21 cellular contexts compared by ENCODE assay signal in the genomic region with DNA sequence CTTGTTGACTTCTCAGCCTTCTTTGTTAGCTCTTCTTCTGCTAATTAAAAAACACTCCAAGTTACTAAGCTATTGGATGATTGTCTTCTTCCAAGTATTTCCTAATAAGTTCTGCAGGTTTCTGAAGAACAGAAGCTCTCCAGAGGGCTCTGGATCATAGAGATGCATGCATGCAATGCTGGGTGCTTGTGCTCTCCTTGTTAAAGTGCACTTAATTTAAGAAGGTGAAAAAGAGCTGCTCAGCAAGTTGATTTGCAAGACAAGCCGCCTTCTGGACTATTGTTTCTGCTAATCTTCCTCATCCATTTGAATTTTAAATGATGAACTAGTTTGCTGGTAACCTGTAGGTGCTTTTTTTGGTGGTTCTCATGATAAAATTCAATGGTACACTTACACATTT. TPM values are rescaled to one million over a fixed set of nuclear protein-coding genes. Genes with fewer than 3 reads are reported as not detected.
DNase-seq lines count a peak whose midpoint lies in the region; ATAC-seq, FAIRE-seq and TF ChIP-seq lines count a peak whose summit lies in the region.
"Had no signal": no experiment of that assay in that cellular context is flagged by ENCODE, and none has a peak within 500 bp of the region (broad histone marks: within the 10 kb centered on the region; RNA-seq: fewer than 3 reads in every experiment).

No MANE protein-coding gene starts in this region.

- intact Hi-C loops in aorta (cut with DNase I), result no loop called here

- peaks cover 4% of the 10 kb centered on the region for H3K79me1 ChIP-seq in H9 (ENCODE audit: insufficient read depth, low read depth, low read length, poor library complexity, severe bottlenecking)
- H3K79me1 ChIP-seq in H1 (ENCODE audit: low read depth, low read length), result 0 out of 2 replicates have a peak, but pooled peaks cover 2% of the 10 kb centered on the region

- no peak overlapping the region for H3T11ph ChIP-seq in H9 (ENCODE audit: low read length)

- no peaks in the 10 kb centered on the region for H3K9me2 ChIP-seq in Karpas-422 (replicated peaks; ENCODE audit: insufficient read depth, low read length)

- H2BK5ac ChIP-seq in H9 (ENCODE audit: insufficient read length, low read length) (no peak overlapping the region), H1 (ENCODE audit: low read depth, low read length) (no peak overlapping the region)

- H2BK15ac ChIP-seq in H9 (ENCODE audit: low read depth, low read length) (no peak overlapping the region), H1 (ENCODE audit: low read length) (no peak overlapping the region)

- no peak overlapping the region for H3K27ac ChIP-seq in H9 (ENCODE audit: insufficient read length, low read depth, low read length)
- H3K27ac ChIP-seq in Karpas-422 (ENCODE audit: low read length), result 0 out of 2 replicates have a peak overlapping the region, but pooled peaks have one; percentile 4
- no peak overlapping the region for H3K27ac ChIP-seq in H1 (ENCODE audit: low read depth, low read length)
- H3K27ac ChIP-seq in aorta (ENCODE audit: low read depth in 1 of 2, low read length in 2 of 2), result no peak overlapping the region

- H3K27ac Mint-ChIP-seq in H9, result peak overlapping the region; percentile 59 to 98 (median 87); a peak in 5 of 7 replicates
- H3K27ac Mint-ChIP-seq: B cell; CD4-positive, alpha-beta T cell had no signal

- TF ChIP-seq RAD21 in H1 (IDR thresholded peaks at IDR 0.05 in 1 of 2, conservative IDR thresholded peaks at IDR 0.05 in 1 of 2; ENCODE audit: low read depth in 2 of 2, low read length in 2 of 2), result no peak

- peak overlapping the region; percentile 6 to 59; a peak in 3 of 5 replicates for H3K4me3 Mint-ChIP-seq in H9
- H3K4me3 Mint-ChIP-seq: B cell; CD4-positive, alpha-beta T cell had no signal

- H3K36me3 ChIP-seq in Karpas-422 (ENCODE audit: insufficient read depth, low read length) (peaks cover 25% of the 10 kb centered on the region; the same call in 1 of the 2 replicates), H1 (ENCODE audit: control insufficient read depth in 2 of 4, insufficient read depth in 4 of 4, low read length in 3 of 4) (peaks cover 0 to 19% (median 4%) of the 10 kb centered on the region in 4 experiments; a peak in 2 of 8 replicates), aorta (ENCODE audit: control insufficient read depth in 1 of 2, insufficient read depth in 2 of 2, low read length in 1 of 2) (no peaks in the 10 kb centered on the region)

- CTCF ChIA-PET in H1 (lab: Charles Lee; ENCODE audit: partially characterized antibody), result interaction anchor here (0.6 to 2.0 kb wide), 12 partner anchors 8 to 1203 kb away, joined by 3 to 4 read pairs (median 3); no protein-coding TSS in a partner anchor

- H2AFZ ChIP-seq in H9 (ENCODE audit: low read length) (no peak overlapping the region), Karpas-422 (ENCODE audit: low read length) (no peak overlapping the region), H1 (ENCODE audit: low read length) (no peak overlapping the region)

- POLR2A ChIA-PET in H1 (lab: Charles Lee; ENCODE audit: partially characterized antibody), result interaction anchor here (0.9 to 2.1 kb wide), 3 partner anchors 12 to 44 kb away, joined by 3 to 7 read pairs (median 4); a partner anchor contains a TSS

- H3K4me3 ChIP-seq in Karpas-422 (ENCODE audit: low read length) (no peak overlapping the region), H1 (ENCODE audit: extremely low read depth in 1 of 4, insufficient read depth in 2 of 4, low read depth in 3 of 4, low read length in 4 of 4) (peak overlapping the region in 1 of 4 experiments; percentile 33; a peak in 1 of 8 replicates), aorta (ENCODE audit: low read length in 2 of 2) (no peak overlapping the region)

- no peaks in the 10 kb centered on the region for H4K20me1 ChIP-seq in H9 (ENCODE audit: control insufficient read depth, insufficient read depth, insufficient read length)
- no peaks in the 10 kb centered on the region for H4K20me1 ChIP-seq in Karpas-422 (ENCODE audit: insufficient read depth, low read depth, low read length)
- no peaks in the 10 kb centered on the region for H4K20me1 ChIP-seq in H1 (replicated peaks in 1 of 2; ENCODE audit: control insufficient read depth in 1 of 2, insufficient read depth in 2 of 2, low read length in 2 of 2)

- TF ChIP-seq POLR2A in H1 (IDR thresholded peaks at IDR 0.05; ENCODE audit: control extremely low read depth in 1 of 2, low read depth in 2 of 2, low read length in 2 of 2), result no peak

- TF ChIP-seq EP300 in H1 (IDR thresholded peaks at IDR 0.05; ENCODE audit: borderline replicate concordance in 1 of 2, low read depth in 2 of 2, low read length in 2 of 2), result no peak

- H2BK12ac ChIP-seq in H9 (ENCODE audit: insufficient read length, low read depth, low read length) (no peak overlapping the region), H1 (ENCODE audit: low read depth, low read length) (no peak overlapping the region)

- DNase-seq in H9, result no peak
- DNase-seq in Karpas-422, result no peak
- no peak for DNase-seq in H1 (ENCODE audit: low read depth in 1 of 2, low spot score in 2 of 2)
- peak; percentile 11 for DNase-seq in iPS-NIHi11 (ENCODE audit: low spot score)
- DNase-seq in aorta, result no peak
- no peak for DNase-seq in epidermal melanocyte (ENCODE audit: insufficient read length, low spot score)
- DNase-seq: C1 segment of cervical spinal cord; Calu3; CD4-positive, alpha-beta T cell; DMS153; DMS79 treated with DMSO at 0.1 percent for 48 hours; EL; GOT3 had no signal

- H3K4me2 ChIP-seq in H9 (ENCODE audit: insufficient read depth, insufficient read length, low read length) (peak overlapping the region; percentile 33), Karpas-422 (ENCODE audit: low read depth, low read length, poor library complexity, severe bottlenecking) (peak overlapping the region; percentile 20), H1 (ENCODE audit: insufficient read depth in 1 of 2, low read depth in 2 of 2, low read length in 2 of 2) (peak overlapping the region; percentile 26 to 33; a peak in 2 of 4 replicates)

- H4K5ac ChIP-seq in H9 (ENCODE audit: insufficient read length, low read depth, low read length), result no peak overlapping the region
- peak overlapping the region; percentile 69 for H4K5ac ChIP-seq in H1 (ENCODE audit: insufficient read length, low read depth, low read length)

- no peak overlapping the region for H4K8ac ChIP-seq in H9 (replicated peaks; ENCODE audit: insufficient read length, low read depth, low read length)
- no peak overlapping the region for H4K8ac ChIP-seq in H1 (ENCODE audit: extremely low read depth, insufficient read depth, low read length)

- H3K56ac ChIP-seq in H9 (ENCODE audit: insufficient read length, low read depth, low read length), result no peak overlapping the region
- no peak overlapping the region for H3K56ac ChIP-seq in H1 (replicated peaks; ENCODE audit: insufficient read length, low read depth, low read length)

- no peak overlapping the region for H2AK5ac ChIP-seq in H9 (ENCODE audit: insufficient read length, low read length)
- no peak overlapping the region for H2AK5ac ChIP-seq in H1 (ENCODE audit: low read depth, low read length)

- H3K23ac ChIP-seq in H9 (ENCODE audit: insufficient read length, low read depth, low read length) (no peak overlapping the region), H1 (ENCODE audit: insufficient read length) (no peak overlapping the region)

- no peaks in the 10 kb centered on the region for H3K27me3 Mint-ChIP-seq in H9 (ENCODE audit: low read depth)
- H3K27me3 Mint-ChIP-seq: B cell; CD4-positive, alpha-beta T cell had no signal

- no peak for ATAC-seq in GM18517 (IDR thresholded peaks at IDR 0.05; ENCODE audit: unreplicated experiment)
- ATAC-seq in aorta (ENCODE audit: low FRiP score), result no peak
- no peak for ATAC-seq in HG03342 (IDR thresholded peaks at IDR 0.05; ENCODE audit: unreplicated experiment)
- ATAC-seq: HCT116, HepG2 had no signal

- H3K79me2 ChIP-seq in H9 (ENCODE audit: insufficient read depth, low read length) (no peaks in the 10 kb centered on the region), Karpas-422 (ENCODE audit: low read length) (peaks cover 98% of the 10 kb centered on the region), H1 (ENCODE audit: control insufficient read depth in 1 of 2, insufficient read depth in 2 of 2, low read length in 2 of 2) (peaks cover 0 to 73% of the 10 kb centered on the region in 2 experiments; a peak in 2 of 4 replicates)

- H2BK120ac ChIP-seq in H9 (ENCODE audit: low read depth, low read length, poor library complexity, severe bottlenecking) (no peak overlapping the region), H1 (replicated peaks; ENCODE audit: low read depth, low read length) (peak overlapping the region; percentile 51)

- H3K23me2 ChIP-seq in H9 (ENCODE audit: insufficient read length, low read depth, low read length, poor library complexity, severe bottlenecking) (no peaks in the 10 kb centered on the region), H1 (ENCODE audit: low read depth, low read length) (no peaks in the 10 kb centered on the region)

- H3K9me3 ChIP-seq in H9 (ENCODE audit: control insufficient read depth, low read depth, low read length) (no peaks in the 10 kb centered on the region), Karpas-422 (ENCODE audit: low read length) (no peaks in the 10 kb centered on the region), H1 (ENCODE audit: insufficient read depth in 2 of 2, low read depth in 1 of 2, low read length in 1 of 2) (no peaks in the 10 kb centered on the region), aorta (ENCODE audit: control insufficient read depth, low read length) (no peaks in the 10 kb centered on the region)

- H3K14ac ChIP-seq in H9 (ENCODE audit: insufficient read depth, low read length) (no peak overlapping the region), H1 (ENCODE audit: insufficient read length) (no peak overlapping the region)

- TF ChIP-seq CTCF in H9 (conservative IDR thresholded peaks at IDR 0.05) (no peak), H1 (IDR thresholded peaks at IDR 0.05; ENCODE audit: control extremely low read depth in 1 of 3, insufficient read depth in 1 of 3, low read depth in 1 of 3, low read length in 3 of 3) (no peak)

- H4K91ac ChIP-seq in H9 (ENCODE audit: insufficient read length, low read depth, low read length) (no peak overlapping the region), H1 (replicated peaks; ENCODE audit: insufficient read length, low read length) (no peak overlapping the region)

- WGBS in H9 (ENCODE audit: extremely low coverage, insufficient read length, low lambda C conversion rate), result no CpG with 5 or more reads among the region's 1 CpG
- 0% methylated on average over 1 of the region's 1 CpG; no CpG with 5 or more reads in 1 of the 2 experiments for WGBS in H1 (ENCODE audit: extremely low coverage in 1 of 2, insufficient coverage in 1 of 2, insufficient read length in 1 of 2, insufficient replicate concordance in 2 of 2, low coverage in 1 of 2, low lambda C conversion rate in 2 of 2, missing lambda C conversion rate in 1 of 2), 2 experiments
- WGBS in aorta, 2 donors, result 98 to 100% methylated on average over 1 of the region's 1 CpG

- H3K4ac ChIP-seq in H9 (ENCODE audit: low read depth, low read length) (no peak overlapping the region), H1 (replicated peaks; ENCODE audit: insufficient read length, low read depth, low read length) (no peak overlapping the region)

- peaks cover 73 to 88% of the 10 kb centered on the region in 2 experiments for H3K4me1 Mint-ChIP-seq in H9
- H3K4me1 Mint-ChIP-seq: B cell had no signal

- no peaks in the 10 kb centered on the region for H3K9me3 Mint-ChIP-seq in H9
- H3K9me3 Mint-ChIP-seq: CD4-positive, alpha-beta T cell had no signal

- FAIRE-seq in H1 (lab: Jason Lieb, UNC), result no peak
- FAIRE-seq: A204.1, G401.6, GM12891, HepG2 had no signal

- H3K36me3 Mint-ChIP-seq in H9 (ENCODE audit: insufficient read depth in 1 of 3, low read depth in 3 of 3), result peaks cover 3 to 26% (median 21%) of the 10 kb centered on the region in 3 experiments

- H3K4me1 ChIP-seq in H9 (ENCODE audit: insufficient read depth, low read length) (peaks cover 5% of the 10 kb centered on the region; the same call in 1 of the 2 replicates), Karpas-422 (ENCODE audit: low read length) (peaks cover 40% of the 10 kb centered on the region), H1 (replicated peaks in 1 of 4; ENCODE audit: control insufficient read depth in 3 of 4, insufficient read depth in 4 of 4, low read length in 3 of 4) (peaks cover 3 to 30% (median 17%) of the 10 kb centered on the region in 4 experiments; a peak in 6 of 7 replicates), aorta (ENCODE audit: control insufficient read depth in 1 of 2, insufficient read depth in 2 of 2, low read length in 2 of 2) (no peaks in the 10 kb centered on the region)

- H2BK20ac ChIP-seq in H9 (ENCODE audit: low read depth, low read length, poor library complexity, severe bottlenecking), result no peak overlapping the region
- no peak overlapping the region for H2BK20ac ChIP-seq in H1 (ENCODE audit: low read length)

- H3K9ac ChIP-seq in H9 (ENCODE audit: extremely low read depth, insufficient read length, low read length) (no peak overlapping the region), Karpas-422 (ENCODE audit: low read length) (0 out of 2 replicates have a peak overlapping the region, but pooled peaks have one; percentile 9), H1 (replicated peaks in 1 of 4; ENCODE audit: extremely low read depth in 1 of 4, low read depth in 3 of 4, low read length in 3 of 4) (no peak overlapping the region)

- no peak overlapping the region for H3K18ac ChIP-seq in H9 (ENCODE audit: insufficient read length, low read depth, low read length)
- no peak overlapping the region for H3K18ac ChIP-seq in H1 (ENCODE audit: extremely low read depth, low read length)

- H3K27me3 ChIP-seq in H9 (ENCODE audit: insufficient read depth, low read length) (no peaks in the 10 kb centered on the region), Karpas-422 (ENCODE audit: low read length) (no peaks in the 10 kb centered on the region), H1 (replicated peaks in 1 of 4; ENCODE audit: control insufficient read depth in 3 of 4, extremely low read depth in 1 of 4, insufficient read depth in 3 of 4, low read length in 3 of 4) (no peaks in the 10 kb centered on the region), aorta (ENCODE audit: control insufficient read depth in 1 of 2, insufficient read depth in 2 of 2, low read length in 1 of 2) (no peaks in the 10 kb centered on the region)

RNA-seq across cellular contexts. Expression of a gene that starts 16.1 kb away (rescaled TPM):
- total RNA-seq in H9 (2021) (48.7 and 54.0 TPM in 2 replicates), aorta (10 to 100 TPM; 16.3 to 19.9 TPM)
- total RNA-seq in Karpas-422 (2014; rRNA removed; shearing (Covaris generic); ENCODE audit: low replicate concordance), result 7.8 and 15.2 TPM in 2 replicates
- 46.6 and 52.8 TPM in 2 replicates for total RNA-seq in H1 (2021; fragmentation: NEBNext Ultra II Directional; extraction: Animal tissue kit (Norgen Biotek cat#: 25700))
- polyA plus RNA-seq in H1 (2011; rRNA removed) (2.1 and 3.7 TPM in 2 replicates), aorta (1 to 10 TPM; 2.0 to 3.4 TPM)
- 4.9 TPM for polyA plus RNA-seq in H1 (2011; cell fraction: cytosol; rRNA removed)
- polyA plus RNA-seq in H1 (2011; cell fraction: nucleus; rRNA removed), result 3.5 TPM
- 19.5 to 25.2 TPM (median 22.0 TPM) in 4 replicates for polyA plus RNA-seq in H1 (2012, experiment 1 of 2)
- polyA plus RNA-seq in H1 (2012, experiment 2 of 2), result 0.83 TPM
- polyA plus RNA-seq in H1 (2013, experiment 1 of 2), result 93.3 TPM
- 92.9 TPM for polyA plus RNA-seq in H1 (2013, experiment 2 of 2)
- polyA minus RNA-seq in H1 (2011; rRNA and poly(A)+ RNA removed), result 6.3 and 7.3 TPM in 2 replicates
- 6.0 TPM for polyA minus RNA-seq in H1 (2011; cell fraction: cytosol; rRNA and poly(A)+ RNA removed)
- polyA minus RNA-seq in H1 (2011; cell fraction: nucleus; rRNA and poly(A)+ RNA removed), result 17.8 TPM

RNA-seq across cellular contexts. Expression of a gene that starts 43.9 kb away (rescaled TPM):
- total RNA-seq in H9 (2021) (0.13 TPM in 1 of 2 replicates, not detected in the other), aorta (10 to 100 TPM; 15.5 to 18.0 TPM)
- not detected in 2 replicates for total RNA-seq in Karpas-422 (2014; rRNA removed; shearing (Covaris generic); ENCODE audit: low replicate concordance)
- 0.84 and 1.5 TPM in 2 replicates for total RNA-seq in H1 (2021; fragmentation: NEBNext Ultra II Directional; extraction: Animal tissue kit (Norgen Biotek cat#: 25700))
- polyA plus RNA-seq in H1 (2011; rRNA removed) (0.08 and 0.26 TPM in 2 replicates), aorta (1 to 10 TPM; 2.2 to 2.6 TPM)
- polyA plus RNA-seq in H1 (2011; cell fraction: cytosol; rRNA removed), result 0.40 TPM
- 0.17 TPM for polyA plus RNA-seq in H1 (2011; cell fraction: nucleus; rRNA removed)
- 0.27 to 1.3 TPM (median 0.63 TPM) in 4 replicates for polyA plus RNA-seq in H1 (2012, experiment 1 of 2)
- polyA plus RNA-seq in H1 (2012, experiment 2 of 2), result not detected
- polyA plus RNA-seq in H1 (2013, experiment 1 of 2), result 1.2 TPM
- 1.1 TPM for polyA plus RNA-seq in H1 (2013, experiment 2 of 2)
- 0.41 and 0.66 TPM in 2 replicates for polyA minus RNA-seq in H1 (2011; rRNA and poly(A)+ RNA removed)
- polyA minus RNA-seq in H1 (2011; cell fraction: cytosol; rRNA and poly(A)+ RNA removed), result not detected
- polyA minus RNA-seq in H1 (2011; cell fraction: nucleus; rRNA and poly(A)+ RNA removed), result 1.4 TPM
- total RNA-seq: HepG2 had no signal
